7 cellular contexts compared by ENCODE assay signal in genomic region chr12:3542156-3542555, GRCh38. TPM values are rescaled to one million over a fixed set of nuclear protein-coding genes. Genes with fewer than 3 reads are reported as not detected.
"Had no signal": no experiment of that assay in that cellular context is flagged by ENCODE, and none has a peak within 500 bp of the region (broad histone marks: within the 10 kb centered on the region; RNA-seq: fewer than 3 reads in every experiment).

No MANE protein-coding gene starts in this region.

- H3K36me3 Mint-ChIP-seq: IgD-negative memory B cell had no signal

- DNase-seq: H9, KBM-7 had no signal

- ATAC-seq: GM23338 had no signal

- H3K4me1 Mint-ChIP-seq: IgD-negative memory B cell had no signal

- H3K4me3 Mint-ChIP-seq: GM23338, H9, IgD-negative memory B cell had no signal

- H3K4me3 ChIP-seq: GM23338 had no signal

- H3K27ac ChIP-seq: HL-60 had no signal

- H3K9me3 Mint-ChIP-seq: GM23338, H9, IgD-negative memory B cell had no signal

- H3K27ac Mint-ChIP-seq: GM23338 had no signal

RNA-seq across cellular contexts. Expression of gene PRMT8, which starts 51.2 kb away (rescaled TPM):
- total RNA-seq: HepG2, HT1080 had no signal
